Comparison of ENCODE assay signal across 22 cellular contexts in genomic region chr9:87520172-87520683, GRCh38. TPM values are rescaled to one million over a fixed set of nuclear protein-coding genes. Genes with fewer than 3 reads are reported as not detected.
DNase-seq lines count a peak whose midpoint lies in the region; ATAC-seq and TF ChIP-seq lines count a peak whose summit lies in the region.
"Had no signal": no experiment of that assay in that cellular context is flagged by ENCODE, and none has a peak within 500 bp of the region (broad histone marks: within the 10 kb centered on the region; RNA-seq: fewer than 3 reads in every experiment).

No MANE protein-coding gene starts in this region.

- no peak overlapping the region for H2AFZ ChIP-seq in GM23338

- peak overlapping the region; percentile 72 for H3K27ac ChIP-seq in A673 (ENCODE audit: low read depth, low read length, poor library complexity, severe bottlenecking)
- no peak overlapping the region for H3K27ac ChIP-seq in GM23338 (ENCODE audit: low read depth)
- H3K27ac ChIP-seq in dorsolateral prefrontal cortex = no peak overlapping the region
- H3K27ac ChIP-seq: Peyer's patch had no signal

- POLR2A ChIA-PET in A673 (lab: Charles Lee; ENCODE audit: low non-redundant PET) = no interaction called here
- POLR2A ChIA-PET in naive thymus-derived CD8-positive, alpha-beta T cell (lab: Charles Lee) = no interaction called here

- peaks cover 61% of the 10 kb centered on the region for H3K36me3 Mint-ChIP-seq in GM23338 (ENCODE audit: low read depth)
- peaks cover 73% of the 10 kb centered on the region for H3K36me3 Mint-ChIP-seq in dendritic cell treated with granulocyte-macrophage colony-stimulating factor and Interleukin-4, amounts not matched to agents 40 ng/mL and 50 ng/mL, for 4 days (ENCODE audit: low read depth)
- no peaks in the 10 kb centered on the region for H3K36me3 Mint-ChIP-seq in naive thymus-derived CD8-positive, alpha-beta T cell
- H3K36me3 Mint-ChIP-seq: T-cell had no signal

- TF ChIP-seq CTCF in A673 (conservative IDR thresholded peaks at IDR 0.05; ENCODE audit: low read depth, low read length) (no peak), GM23338 (conservative IDR thresholded peaks at IDR 0.05; ENCODE audit: low read depth in 2 of 2) (no peak), dorsolateral prefrontal cortex (IDR thresholded peaks at IDR 0.05 in 54 of 56, conservative IDR thresholded peaks at IDR 0.05 in 2 of 56; ENCODE audit: low read depth in 1 of 56, partially characterized antibody in 56 of 56) (no peak)

- H3K4me1 Mint-ChIP-seq in GM23338 = peaks cover 74% of the 10 kb centered on the region
- peaks cover 76% of the 10 kb centered on the region for H3K4me1 Mint-ChIP-seq in dendritic cell treated with granulocyte-macrophage colony-stimulating factor and Interleukin-4, amounts not matched to agents 40 ng/mL and 50 ng/mL, for 4 days (ENCODE audit: low read depth)
- peaks cover 0 to 32% (median 4%) of the 10 kb centered on the region in 4 donors for H3K4me1 Mint-ChIP-seq in naive thymus-derived CD8-positive, alpha-beta T cell

- BruUV-seq in A673 (replicated peaks; lab: Mats Ljungman, UMichigan) = no TSS peak

- 0 out of 2 replicates have a peak overlapping the region, but pooled peaks have one; percentile 35 for H3K4me2 ChIP-seq in GM23338

- H3K9me3 ChIP-seq in A673 (ENCODE audit: low read depth, low read length, poor library complexity, severe bottlenecking) = no peaks in the 10 kb centered on the region
- H3K9me3 ChIP-seq: Peyer's patch had no signal

- H3K9me3 Mint-ChIP-seq in GM23338 = no peaks in the 10 kb centered on the region
- no peaks in the 10 kb centered on the region for H3K9me3 Mint-ChIP-seq in dendritic cell treated with granulocyte-macrophage colony-stimulating factor and Interleukin-4, amounts not matched to agents 40 ng/mL and 50 ng/mL, for 4 days
- no peaks in the 10 kb centered on the region for H3K9me3 Mint-ChIP-seq in naive thymus-derived CD8-positive, alpha-beta T cell
- H3K9me3 Mint-ChIP-seq: T-cell had no signal

- 0 out of 2 replicates have a peak overlapping the region, but pooled peaks have one; percentile 21 for H3K27ac Mint-ChIP-seq in GM23338
- peak overlapping the region; percentile 55 for H3K27ac Mint-ChIP-seq in dendritic cell treated with granulocyte-macrophage colony-stimulating factor and Interleukin-4, amounts not matched to agents 40 ng/mL and 50 ng/mL, for 4 days
- peak overlapping the region in 4 of 10 donors; percentile 17 to 69 (median 26) for H3K27ac Mint-ChIP-seq in naive thymus-derived CD8-positive, alpha-beta T cell
- H3K27ac Mint-ChIP-seq: T-cell had no signal

- no peak overlapping the region; the same call in 2 of the 3 replicates for H3K4me3 Mint-ChIP-seq in GM23338
- H3K4me3 Mint-ChIP-seq in dendritic cell treated with granulocyte-macrophage colony-stimulating factor and Interleukin-4, amounts not matched to agents 40 ng/mL and 50 ng/mL, for 4 days = no peak overlapping the region
- peak overlapping the region in 7 of 10 donors; percentile 4 to 53 (median 16) for H3K4me3 Mint-ChIP-seq in naive thymus-derived CD8-positive, alpha-beta T cell

- H4K20me1 ChIP-seq in GM23338 (replicated peaks; ENCODE audit: insufficient read depth) = peaks cover 37% of the 10 kb centered on the region

- H3K4me1 ChIP-seq in A673 (ENCODE audit: insufficient read depth, low read length, poor library complexity, severe bottlenecking) (peaks cover 74% of the 10 kb centered on the region), GM23338 (ENCODE audit: insufficient read depth) (peaks cover 57% of the 10 kb centered on the region)

- H3K36me3 ChIP-seq in A673 (ENCODE audit: insufficient read depth, low read length, poor library complexity, severe bottlenecking) (peaks cover 53% of the 10 kb centered on the region), GM23338 (ENCODE audit: insufficient read depth) (peaks cover 3% of the 10 kb centered on the region; the same call in 1 of the 2 replicates)
- H3K36me3 ChIP-seq: Peyer's patch had no signal

- DNase-seq in A673 (ENCODE audit: low spot score) = no peak
- DNase-seq in GM23338 (ENCODE audit: low spot score) = no peak
- DNase-seq in naive thymus-derived CD8-positive, alpha-beta T cell = no peak
- DNase-seq in activated CD4-positive, alpha-beta T cell treated with anti-CD3 and anti-CD28 coated beads, Interleukin-2, amount 50 U/mL, for 1 hour = no peak
- DNase-seq in dorsolateral prefrontal cortex = no peak
- DNase-seq: 8988T, DMS 273 treated with DMSO at 0.1 percent for 48 hours, DMS79 treated with DMSO at 0.1 percent for 48 hours, KBM-7, NCI-H1092, NCI-H1436, NCI-H187 treated with DMSO at 0.1 percent for 48 hours, NCI-H2107, NCI-H446 treated with DMSO at 0.1 percent for 48 hours, NCI-H526 treated with DMSO at 0.1 percent for 48 hours, Peyer's patch, T-cell had no signal

- H3K79me2 ChIP-seq in GM23338 (replicated peaks; ENCODE audit: insufficient read depth) = peaks cover 99% of the 10 kb centered on the region

- H3K27me3 Mint-ChIP-seq in GM23338 (ENCODE audit: insufficient read depth, low read depth, poor library complexity) = peaks cover 16% of the 10 kb centered on the region
- no peaks in the 10 kb centered on the region for H3K27me3 Mint-ChIP-seq in dendritic cell treated with granulocyte-macrophage colony-stimulating factor and Interleukin-4, amounts not matched to agents 40 ng/mL and 50 ng/mL, for 4 days
- H3K27me3 Mint-ChIP-seq in naive thymus-derived CD8-positive, alpha-beta T cell = peaks cover 0 to 9% (median 0%) of the 10 kb centered on the region in 5 donors
- H3K27me3 Mint-ChIP-seq: T-cell had no signal

- ATAC-seq in GM23338 = no peak
- no peak for ATAC-seq in naive thymus-derived CD8-positive, alpha-beta T cell
- no peak for ATAC-seq in HG03095 (IDR thresholded peaks at IDR 0.05; ENCODE audit: unreplicated experiment)
- no peak for ATAC-seq in HG02973 (IDR thresholded peaks at IDR 0.05; ENCODE audit: unreplicated experiment)
- ATAC-seq: HepG2, SK-N-SH treated with all-trans-retinoic acid at 6 μM for 48 hours, T-cell had no signal

- CTCF ChIA-PET in A673 (lab: Charles Lee) = no interaction called here

- H3K27me3 ChIP-seq in A673 (replicated peaks; ENCODE audit: insufficient read depth, low read depth, low read length, poor library complexity) = no peaks in the 10 kb centered on the region
- no peaks in the 10 kb centered on the region for H3K27me3 ChIP-seq in GM23338 (ENCODE audit: insufficient read depth)
- no peaks in the 10 kb centered on the region for H3K27me3 ChIP-seq in dorsolateral prefrontal cortex
- H3K27me3 ChIP-seq: Peyer's patch had no signal

- intact Hi-C loops in A673 (cut with micrococcal nuclease; ENCODE audit: unreplicated experiment) (no loop called here), dorsolateral prefrontal cortex (cut with DNase I) (no loop called here)
- intact Hi-C loops in dendritic cell treated with granulocyte-macrophage colony-stimulating factor and Interleukin-4, amounts not matched to agents 40 ng/mL and 50 ng/mL, for 4 days (cut with micrococcal nuclease) = no loop called here

- H3K9me2 ChIP-seq in GM23338 (ENCODE audit: insufficient read depth) = no peaks in the 10 kb centered on the region

- no peak overlapping the region for H3K4me3 ChIP-seq in A673 (ENCODE audit: low read depth, low read length, poor library complexity, severe bottlenecking)
- H3K4me3 ChIP-seq in GM23338 = no peak overlapping the region
- H3K4me3 ChIP-seq in dorsolateral prefrontal cortex = no peak overlapping the region
- H3K4me3 ChIP-seq: Peyer's patch had no signal

- peaks cover 6% of the 10 kb centered on the region; the same call in 1 of the 2 replicates for H3F3A ChIP-seq in GM23338 (replicated peaks; ENCODE audit: low read depth)

TF ChIP-seq in GM23338, 12 proteins besides CTCF, POLR2A, EP300 and RAD21:
- TF ChIP-seq STAT1 (IDR thresholded peaks at IDR 0.05; ENCODE audit: unreplicated experiment) (no peak), ZNF114 (CRISPR knock-in tag; IDR thresholded peaks at IDR 0.05) (no peak), EZH2 (IDR thresholded peaks at IDR 0.05; ENCODE audit: low read depth, unreplicated experiment) (no peak), NANOG (IDR thresholded peaks at IDR 0.05; ENCODE audit: borderline replicate concordance) (no peak)

RNA-seq across cellular contexts. Expression of gene DAPK1, which starts 22.6 kb away (rescaled TPM):
- total RNA-seq in A673 (2021) = 380 and 386 TPM in 2 replicates
- 109 and 134 TPM in 2 replicates for total RNA-seq in GM23338 (2014; rRNA removed; shearing (Covaris generic))
- 32.2 and 37.0 TPM in 2 replicates for polyA plus RNA-seq in GM23338 (2016; fragmentation: Nextera tagmentation; extraction: Ambion mirVana)
- 1 to 10 TPM in 1 of 2 experiments, under 1 TPM in 1; 0.55 to 1.9 TPM for total RNA-seq in naive thymus-derived CD8-positive, alpha-beta T cell
- polyA plus RNA-seq in naive thymus-derived CD8-positive, alpha-beta T cell = under 1 TPM in 1 of 3 donors, not detected in 2; 0.55 TPM
- 100 to 1,000 TPM in 112 of 120 experiments, 10 to 100 TPM in 8; 51.6 to 223 (median 138) TPM for total RNA-seq in dorsolateral prefrontal cortex

Comparison
In these comparisons a context has a peak if more than half of its experiments do, and no peak if none do; other contexts are left out.
1. H3K4me3 Mint-ChIP-seq: peak in naive thymus-derived CD8-positive, alpha-beta T cell (7 of 10); none in GM23338 (single experiment) and dendritic cell treated with granulocyte-macrophage colony-stimulating factor and Interleukin-4, amounts not matched to agents 40 ng/mL and 50 ng/mL, for 4 days (single experiment).
2. RNA of gene DAPK1, which starts 22.6 kb away (total RNA-seq): 380 to 386 TPM in A673, 51.6 to 223 TPM in dorsolateral prefrontal cortex and 109 to 134 TPM in GM23338; 0.55 to 1.9 TPM in naive thymus-derived CD8-positive, alpha-beta T cell; every median in the first group is over 10 times any median in the second.